Comparison of ENCODE assay signal across 10 cellular contexts in the genomic region with DNA sequence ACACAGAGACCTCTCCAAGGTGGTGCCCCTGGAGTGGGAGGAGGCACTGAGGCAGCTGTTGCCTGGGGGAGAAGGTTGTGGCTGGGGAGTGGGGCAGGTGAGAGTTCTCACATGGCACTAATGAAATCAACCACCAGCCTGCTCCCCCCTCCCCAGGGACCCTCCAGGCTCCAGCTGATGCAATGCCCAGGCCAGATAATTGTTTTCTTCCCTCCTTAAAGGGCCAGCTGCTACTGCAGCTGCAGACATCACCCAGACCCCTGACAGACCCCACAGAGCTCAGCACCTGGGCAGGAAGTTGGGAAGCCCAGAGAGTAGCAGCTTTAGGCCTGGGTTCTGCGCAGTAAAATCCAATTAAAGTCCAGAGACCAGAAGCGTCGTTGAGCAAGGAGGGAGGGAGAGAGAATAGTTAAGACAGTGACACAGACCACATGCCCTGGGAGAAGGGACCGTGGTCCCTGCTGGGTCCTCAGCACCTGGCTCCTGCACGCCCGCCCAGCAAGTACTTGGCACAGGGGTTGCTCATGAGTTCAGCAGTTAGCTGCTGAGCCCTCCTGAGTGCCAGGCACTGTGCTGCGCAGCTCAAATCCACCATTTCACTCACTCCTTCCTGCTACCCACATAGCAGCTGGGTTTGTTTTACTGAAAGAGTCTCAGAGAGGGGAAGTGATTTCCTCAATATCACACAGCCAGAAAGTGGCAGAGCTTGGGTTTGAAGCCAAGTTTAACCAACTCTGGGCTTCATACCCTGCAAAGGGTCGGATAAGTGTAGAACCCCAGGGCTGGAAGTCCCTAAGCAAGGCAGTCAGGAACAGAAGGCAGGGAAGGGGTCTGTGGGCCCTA. TPM values are rescaled to one million over a fixed set of nuclear protein-coding genes. Genes with fewer than 3 reads are reported as not detected.
DNase-seq lines count a peak whose midpoint lies in the region; ATAC-seq lines count a peak whose summit lies in the region.
"Had no signal": no experiment of that assay in that cellular context is flagged by ENCODE, and none has a peak within 500 bp of the region (broad histone marks: within the 10 kb centered on the region; RNA-seq: fewer than 3 reads in every experiment).

No MANE protein-coding gene starts in this region.

- CTCF ChIA-PET in activated CD8-positive, alpha-beta T cell treated with anti-CD3 and anti-CD28 coated beads, Interleukin-2, amount 10 ng/mL, durations not matched to agents 7 days and 5 days (lab: Charles Lee) = interaction anchor here (0.6 to 1.0 kb wide), 2 partner anchors 26 to 34 kb away, joined by 3 to 5 read pairs; no protein-coding TSS in a partner anchor

- no peaks in the 10 kb centered on the region for H3K36me3 Mint-ChIP-seq in activated CD8-positive, alpha-beta T cell treated with anti-CD3 and anti-CD28 coated beads, Interleukin-2, amount 10 ng/mL, durations not matched to agents 7 days and 5 days (ENCODE audit: low read depth)
- H3K36me3 Mint-ChIP-seq in natural killer cell treated with Interleukin-12 subunit alpha and Interleukin-12 subunit beta and Interleukin-15 and Interleukin-18, amount 100 ng/mL, for 72 hours = no peaks in the 10 kb centered on the region

- no peak for ATAC-seq in activated CD8-positive, alpha-beta T cell treated with anti-CD3 and anti-CD28 coated beads, Interleukin-2, amount 10 ng/mL, durations not matched to agents 7 days and 5 days
- no peak for ATAC-seq in natural killer cell treated with Interleukin-12 subunit alpha and Interleukin-12 subunit beta and Interleukin-15 and Interleukin-18, amount 100 ng/mL, for 72 hours
- ATAC-seq in GM19324 (IDR thresholded peaks at IDR 0.05; ENCODE audit: low FRiP score, unreplicated experiment) (no peak), HG03039 (IDR thresholded peaks at IDR 0.05; ENCODE audit: unreplicated experiment) (no peak)

- H3K9me3 Mint-ChIP-seq in activated CD8-positive, alpha-beta T cell treated with anti-CD3 and anti-CD28 coated beads, Interleukin-2, amount 10 ng/mL, durations not matched to agents 7 days and 5 days (ENCODE audit: insufficient read depth) = no peaks in the 10 kb centered on the region
- no peaks in the 10 kb centered on the region for H3K9me3 Mint-ChIP-seq in natural killer cell treated with Interleukin-12 subunit alpha and Interleukin-12 subunit beta and Interleukin-15 and Interleukin-18, amount 100 ng/mL, for 72 hours

- POLR2A ChIA-PET in activated CD8-positive, alpha-beta T cell treated with anti-CD3 and anti-CD28 coated beads, Interleukin-2, amount 10 ng/mL, durations not matched to agents 7 days and 5 days (lab: Charles Lee) = interaction anchor here (3.8 kb wide), 1 partner anchor 28 kb away, joined by 12 read pairs; the partner anchor contains the start of gene NFYC

- H3K4me1 Mint-ChIP-seq in activated CD8-positive, alpha-beta T cell treated with anti-CD3 and anti-CD28 coated beads, Interleukin-2, amount 10 ng/mL, durations not matched to agents 7 days and 5 days (ENCODE audit: low read depth) = peaks cover 22% of the 10 kb centered on the region
- peaks cover 15 to 20% of the 10 kb centered on the region in 2 donors for H3K4me1 Mint-ChIP-seq in natural killer cell treated with Interleukin-12 subunit alpha and Interleukin-12 subunit beta and Interleukin-15 and Interleukin-18, amount 100 ng/mL, for 72 hours (ENCODE audit: low read depth in 2 of 2)

- DNase-seq in ELF-1 (ENCODE audit: low read depth, low spot score) (peak; percentile 28), NCI-H128 (lab: John Stamatoyannopoulos, UW; ENCODE audit: unreplicated experiment) (peak; percentile 41), GM03348 (ENCODE audit: low spot score) (no peak), NCI-H1048 (lab: John Stamatoyannopoulos, UW) (no peak)
- no peak for DNase-seq in activated CD8-positive, alpha-beta T cell treated with anti-CD3 and anti-CD28 coated beads, Interleukin-2, amount 10 ng/mL, durations not matched to agents 7 days and 5 days
- no peak for DNase-seq in natural killer cell treated with Interleukin-12 subunit alpha and Interleukin-12 subunit beta and Interleukin-15 and Interleukin-18, amount 100 ng/mL, for 72 hours (ENCODE audit: low spot score)
- DNase-seq: effector memory CD4-positive, alpha-beta T cell; stimulated activated naive CD4-positive, alpha-beta T cell had no signal

- no peak overlapping the region for H3K27ac Mint-ChIP-seq in activated CD8-positive, alpha-beta T cell treated with anti-CD3 and anti-CD28 coated beads, Interleukin-2, amount 10 ng/mL, durations not matched to agents 7 days and 5 days
- no peak overlapping the region for H3K27ac Mint-ChIP-seq in natural killer cell treated with Interleukin-12 subunit alpha and Interleukin-12 subunit beta and Interleukin-15 and Interleukin-18, amount 100 ng/mL, for 72 hours

- peak overlapping the region; percentile 2 for H3K4me3 Mint-ChIP-seq in activated CD8-positive, alpha-beta T cell treated with anti-CD3 and anti-CD28 coated beads, Interleukin-2, amount 10 ng/mL, durations not matched to agents 7 days and 5 days
- H3K4me3 Mint-ChIP-seq in natural killer cell treated with Interleukin-12 subunit alpha and Interleukin-12 subunit beta and Interleukin-15 and Interleukin-18, amount 100 ng/mL, for 72 hours = peak overlapping the region; percentile 53

- H3K27me3 Mint-ChIP-seq in activated CD8-positive, alpha-beta T cell treated with anti-CD3 and anti-CD28 coated beads, Interleukin-2, amount 10 ng/mL, durations not matched to agents 7 days and 5 days (ENCODE audit: low read depth) = no peaks in the 10 kb centered on the region
- no peaks in the 10 kb centered on the region for H3K27me3 Mint-ChIP-seq in natural killer cell treated with Interleukin-12 subunit alpha and Interleukin-12 subunit beta and Interleukin-15 and Interleukin-18, amount 100 ng/mL, for 72 hours

RNA-seq across cellular contexts. Expression of gene RIMS3, which starts 1.9 kb away (rescaled TPM):
- total RNA-seq in activated CD8-positive, alpha-beta T cell treated with anti-CD3 and anti-CD28 coated beads, Interleukin-2, amount 10 ng/mL, durations not matched to agents 7 days and 5 days = 1 to 10 TPM; 4.7 to 6.2 TPM
- 1 to 10 TPM in 1 of 2 donors, under 1 TPM in 1; 0.62 to 2.0 TPM for total RNA-seq in natural killer cell treated with Interleukin-12 subunit alpha and Interleukin-12 subunit beta and Interleukin-15 and Interleukin-18, amount 100 ng/mL, for 72 hours

RNA-seq across cellular contexts. Expression of gene NFYC, which starts 28.0 kb away (rescaled TPM):
- total RNA-seq in activated CD8-positive, alpha-beta T cell treated with anti-CD3 and anti-CD28 coated beads, Interleukin-2, amount 10 ng/mL, durations not matched to agents 7 days and 5 days = 10 to 100 TPM; 71.5 to 74.4 TPM
- total RNA-seq in natural killer cell treated with Interleukin-12 subunit alpha and Interleukin-12 subunit beta and Interleukin-15 and Interleukin-18, amount 100 ng/mL, for 72 hours = 10 to 100 TPM; 56.7 to 80.3 TPM

Comparison
In these comparisons a context has a peak if more than half of its experiments do, and no peak if none do; other contexts are left out.
1. DNase-seq: peak in ELF-1 (single experiment) and NCI-H128 (single experiment); none in activated CD8-positive, alpha-beta T cell treated with anti-CD3 and anti-CD28 coated beads, Interleukin-2, amount 10 ng/mL, durations not matched to agents 7 days and 5 days (single experiment), natural killer cell treated with Interleukin-12 subunit alpha and Interleukin-12 subunit beta and Interleukin-15 and Interleukin-18, amount 100 ng/mL, for 72 hours (single experiment), GM03348 (single experiment) and NCI-H1048 (single experiment).